19 cellular contexts compared by ENCODE assay signal in genomic region chr3:109713288-109713687, GRCh38.
"Had no signal": no experiment of that assay in that cellular context is flagged by ENCODE, and none has a peak within 500 bp of the region (broad histone marks: within the 10 kb centered on the region; RNA-seq: fewer than 3 reads in every experiment).

No MANE protein-coding gene starts in this region.

- H3K27ac ChIP-seq: Peyer's patch, SJCRH30 had no signal

- H3K27me3 ChIP-seq: Peyer's patch, SJCRH30 had no signal

- H3K36me3 ChIP-seq: Peyer's patch, SJCRH30 had no signal

- H3K4me1 ChIP-seq: Peyer's patch, SJCRH30 had no signal

- H3K4me3 ChIP-seq: Peyer's patch, SJCRH30 had no signal

- H3K9me3 ChIP-seq: Peyer's patch, SJCRH30 had no signal

- DNase-seq: KBM-7; MV-4-11; NCI-H1048; NCI-H1436; NCI-H187; NCI-H2029; NCI-H2081 treated with DMSO at 0.1 percent for 48 hours; NCI-H2171; NCI-H226; NCI-H446; NCI-H510A; NCI-H524 treated with DMSO at 0.1 percent for 48 hours; NCI-H69; NK-92 treated with Interleukin-12 subunit alpha and Interleukin-12 subunit beta, amount 100 ng/mL, for 24 hours; PC-3; Peyer's patch; SHP77 treated with DMSO at 0.1 percent for 48 hours; SJCRH30; T-helper 1 cell had no signal
